In genomic region chr1:60753508-60753907, GRCh38 we compare ENCODE assay signal across 20 cellular contexts.
"Had no signal": no experiment of that assay in that cellular context is flagged by ENCODE, and none has a peak within 500 bp of the region (broad histone marks: within the 10 kb centered on the region; RNA-seq: fewer than 3 reads in every experiment).

No MANE protein-coding gene starts in this region.

- DNase-seq: activated B cell treated with CpG ODN at 0.5 μM for 24 hours; activated CD4-positive, alpha-beta T cell treated with anti-CD3 and anti-CD28 coated beads for 36 hours; activated CD4-positive, alpha-beta T cell treated with anti-CD3 and anti-CD28 coated beads, Interleukin-2, amount 50 U/mL, for 48 hours; activated CD8-positive, alpha-beta memory T cell treated with anti-CD3 and anti-CD28 coated beads, Interleukin-2, amount 50 U/mL, for 48 hours; activated naive CD4-positive, alpha-beta T cell; activated naive CD8-positive, alpha-beta T cell treated with anti-CD3 and anti-CD28 coated beads for 36 hours; activated T-cell treated with anti-CD3 and anti-CD28 coated beads, Interleukin-2, amount 50 U/mL, for 4 hours; hippocampal formation; left ventricle myocardium superior; mammary epithelial cell; natural killer cell; stimulated activated CD4-positive, alpha-beta T cell treated with anti-CD3 and anti-CD28 coated beads, Interleukin-4, amount 100 ng/mL, for 24 hours; stimulated activated naive CD4-positive, alpha-beta T cell treated with Interleukin-2 at 50 U/mL for 16 hours; upper lobe of left lung had no signal

- H3K4me1 ChIP-seq: breast epithelium, esophagus muscularis mucosa, prostate gland, right atrium auricular region, upper lobe of left lung had no signal

- FAIRE-seq: frontal cortex had no signal

- H3K9me3 ChIP-seq: breast epithelium, esophagus muscularis mucosa, prostate gland, right atrium auricular region, upper lobe of left lung had no signal

- H3K4me3 ChIP-seq: breast epithelium, coronary artery, esophagus muscularis mucosa, prostate gland, right atrium auricular region, upper lobe of left lung had no signal

- ATAC-seq: activated CD4-positive, alpha-beta T cell treated with anti-CD3 and anti-CD28 coated beads for 36 hours; activated T-cell treated with anti-CD3 and anti-CD28 coated beads, Interleukin-2, amount 50 U/mL, for 4 hours; left ventricle myocardium superior; natural killer cell had no signal

- H3K36me3 ChIP-seq: breast epithelium, esophagus muscularis mucosa, prostate gland, right atrium auricular region, upper lobe of left lung had no signal

- H3K27me3 ChIP-seq: breast epithelium, esophagus muscularis mucosa, right atrium auricular region, upper lobe of left lung had no signal

- H3K27ac ChIP-seq: breast epithelium, coronary artery, esophagus muscularis mucosa, prostate gland, right atrium auricular region, upper lobe of left lung had no signal
